13 cellular contexts compared by ENCODE assay signal in the genomic region with DNA sequence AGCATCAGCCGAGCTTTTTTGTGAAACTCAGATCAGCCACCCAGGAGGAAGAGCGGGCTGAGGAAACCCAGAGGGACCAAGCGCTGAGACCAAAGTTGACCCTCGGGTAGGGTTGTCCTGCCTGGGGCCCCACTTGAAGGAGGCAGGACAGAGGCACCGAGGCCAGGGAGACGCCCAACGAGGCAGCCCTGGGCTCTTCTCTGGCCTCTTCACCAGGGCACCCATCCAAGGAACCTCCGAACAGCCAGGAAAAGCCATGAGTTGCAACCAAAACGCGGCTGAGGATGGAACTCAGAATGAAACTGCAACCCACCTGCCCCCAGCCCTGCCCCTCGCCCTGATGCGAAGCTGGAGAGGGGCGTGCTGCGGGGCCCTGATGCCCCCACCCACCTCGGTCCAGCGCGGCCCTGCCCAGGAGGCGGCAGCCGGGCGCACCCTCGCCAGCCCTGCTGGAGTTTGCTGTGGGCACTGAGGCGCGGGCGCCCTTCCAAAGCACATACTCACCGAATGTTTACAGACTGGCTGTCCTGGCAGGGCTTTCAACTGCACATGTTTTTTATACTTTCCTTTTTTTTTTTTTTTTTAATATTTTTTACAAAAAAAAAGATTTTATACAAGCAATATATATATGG. TPM values are rescaled to one million over a fixed set of nuclear protein-coding genes. Genes with fewer than 3 reads are reported as not detected.
DNase-seq lines count a peak whose midpoint lies in the region; ATAC-seq and TF ChIP-seq lines count a peak whose summit lies in the region.
"Had no signal": no experiment of that assay in that cellular context is flagged by ENCODE, and none has a peak within 500 bp of the region (broad histone marks: within the 10 kb centered on the region; RNA-seq: fewer than 3 reads in every experiment).

No MANE protein-coding gene starts in this region.

- H3K9me3 ChIP-seq in esophagus muscularis mucosa (no peaks in the 10 kb centered on the region), psoas muscle (no peaks in the 10 kb centered on the region)

- H3K36me3 ChIP-seq in esophagus muscularis mucosa (peaks cover 23 to 85% (median 51%) of the 10 kb centered on the region in 4 donors), psoas muscle (ENCODE audit: insufficient read depth in 1 of 2, low read depth in 1 of 2) (peaks cover 19 to 74% of the 10 kb centered on the region in 2 donors)

- CTCF ChIA-PET in Calu3 (lab: Charles Lee): no interaction called here

- H3K4me3 Mint-ChIP-seq in Calu3 (ENCODE audit: low read depth, unreplicated experiment): no peak overlapping the region
- H3K4me3 Mint-ChIP-seq: activated T-cell treated with anti-CD3 and anti-CD28 coated beads, Interleukin-2, amount 50 U/mL, for 4 hours; endodermal cell had no signal

- H3K27me3 Mint-ChIP-seq in Calu3 (ENCODE audit: unreplicated experiment): no peaks in the 10 kb centered on the region

- intact Hi-C loops in esophagus muscularis mucosa (cut with DNase I): loop anchor here (5.0 kb wide), 1 partner anchor 37 kb away; no protein-coding TSS in a partner anchor
- intact Hi-C loops in psoas muscle (cut with DNase I): loop anchor here in 1 of 2 donors (5.0 kb wide), 1 partner anchor 37 kb away; no protein-coding TSS in a partner anchor
- intact Hi-C loops in Calu3 (cut with micrococcal nuclease; ENCODE audit: unreplicated experiment): no loop called here

- no peaks in the 10 kb centered on the region for H3K27me3 ChIP-seq in esophagus muscularis mucosa
- no peaks in the 10 kb centered on the region for H3K27me3 ChIP-seq in psoas muscle (ENCODE audit: insufficient read depth in 3 of 3, low read length in 2 of 3)

- H3K9me3 Mint-ChIP-seq in Calu3 (ENCODE audit: low read depth, unreplicated experiment): no peaks in the 10 kb centered on the region
- H3K9me3 Mint-ChIP-seq: activated T-cell treated with anti-CD3 and anti-CD28 coated beads, Interleukin-2, amount 50 U/mL, for 4 hours; endodermal cell had no signal

- H3K27ac ChIP-seq in esophagus muscularis mucosa (replicated peaks in 1 of 4) (peak overlapping the region; percentile 59 to 74 (median 67)), psoas muscle (peak overlapping the region; percentile 71)

- no TSS peak for BruUV-seq in Calu3 (replicated peaks; lab: Mats Ljungman, UMichigan)

- TF ChIP-seq POLR2A in esophagus muscularis mucosa (IDR thresholded peaks at IDR 0.05; ENCODE audit: low read depth): no peak

- peaks cover 18% of the 10 kb centered on the region for H3K36me3 Mint-ChIP-seq in Calu3 (ENCODE audit: insufficient read depth, unreplicated experiment)

- H3K4me1 Mint-ChIP-seq in Calu3 (ENCODE audit: low read depth, unreplicated experiment): no peaks in the 10 kb centered on the region
- H3K4me1 Mint-ChIP-seq: endodermal cell had no signal

- TF ChIP-seq CTCF in esophagus muscularis mucosa (IDR thresholded peaks at IDR 0.05): no peak
- no peak for TF ChIP-seq CTCF in psoas muscle (IDR thresholded peaks at IDR 0.05)
- no peak for TF ChIP-seq CTCF in Calu3 (IDR thresholded peaks at IDR 0.05; ENCODE audit: unreplicated experiment)

- ATAC-seq in psoas muscle: peak; percentile 17 to 69 (median 24)
- ATAC-seq: activated T-cell treated with anti-CD3 and anti-CD28 coated beads, Interleukin-2, amount 50 U/mL, for 4 hours had no signal

- TF ChIP-seq EP300 in esophagus muscularis mucosa (IDR thresholded peaks at IDR 0.05): no peak

- DNase-seq in DMS153 (lab: John Stamatoyannopoulos, UW) (peak; percentile 58), NCI-H2196 (lab: John Stamatoyannopoulos, UW; ENCODE audit: unreplicated experiment) (peak; percentile 80), esophagus muscularis mucosa (ENCODE audit: extremely low spot score) (no peak), psoas muscle (peak in 1 of 2 donors; percentile 48), Calu3 (no peak), GM19240 (ENCODE audit: insufficient read length, low spot score) (no peak), retina (no peak), hippocampal formation (lab: John Stamatoyannopoulos, UW) (no peak)
- DNase-seq: activated CD4-positive, CD25-positive, alpha-beta regulatory T cell; activated T-cell treated with anti-CD3 and anti-CD28 coated beads, Interleukin-2, amount 50 U/mL, for 4 hours; NCI-H2171 had no signal

- WGBS in esophagus muscularis mucosa: 75% methylated on average over 18 of the region's 25 CpGs
- WGBS in psoas muscle, 3 donors: 71 to 77% (median 72%) methylated on average over 25 of the region's 25 CpGs

- H3K4me1 ChIP-seq in esophagus muscularis mucosa (peaks cover 21 to 68% (median 57%) of the 10 kb centered on the region in 4 donors), psoas muscle (peaks cover 48% of the 10 kb centered on the region)

- H3K27ac Mint-ChIP-seq in Calu3 (ENCODE audit: unreplicated experiment): no peak overlapping the region
- H3K27ac Mint-ChIP-seq: endodermal cell had no signal

- H3K4me3 ChIP-seq in esophagus muscularis mucosa (no peak overlapping the region), psoas muscle (no peak overlapping the region)

RNA-seq across cellular contexts. Expression of a gene that starts 41.9 kb away (rescaled TPM):
- 10 to 100 TPM; 50.5 to 94.5 (median 78.3) TPM for total RNA-seq in esophagus muscularis mucosa
- 10 to 100 TPM; 11.0 to 49.6 (median 30.8) TPM for total RNA-seq in psoas muscle
- 10 to 100 TPM; 13.2 to 73.2 (median 49.9) TPM for polyA plus RNA-seq in psoas muscle
- total RNA-seq in Calu3 (2022): 18.8 and 24.1 TPM in 2 replicates

RNA-seq across cellular contexts. Expression of a gene that starts 52.5 kb away (rescaled TPM):
- total RNA-seq in esophagus muscularis mucosa: 10 to 100 TPM in 1 of 4 donors, 1 to 10 TPM in 3; 1.7 to 37.3 (median 4.4) TPM
- total RNA-seq in psoas muscle: under 1 TPM in 3 of 4 donors, not detected in 1; 0.58 to 0.77 (median 0.76) TPM
- under 1 TPM; 0.29 to 0.86 (median 0.70) TPM for polyA plus RNA-seq in psoas muscle
- 1.4 and 2.2 TPM in 2 replicates for total RNA-seq in Calu3 (2022)
- total RNA-seq: endodermal cell had no signal
- polyA plus RNA-seq: BJ had no signal

Comparison
In these comparisons a context has a peak if more than half of its experiments do, and no peak if none do; other contexts are left out.
1. DNase-seq: peak in DMS153 (single experiment) and NCI-H2196 (single experiment); none in esophagus muscularis mucosa (single experiment), Calu3 (single experiment), GM19240 (single experiment), retina (single experiment) and hippocampal formation (0 of 2).